ENCODE assay signal across 29 cellular contexts in the genomic region with DNA sequence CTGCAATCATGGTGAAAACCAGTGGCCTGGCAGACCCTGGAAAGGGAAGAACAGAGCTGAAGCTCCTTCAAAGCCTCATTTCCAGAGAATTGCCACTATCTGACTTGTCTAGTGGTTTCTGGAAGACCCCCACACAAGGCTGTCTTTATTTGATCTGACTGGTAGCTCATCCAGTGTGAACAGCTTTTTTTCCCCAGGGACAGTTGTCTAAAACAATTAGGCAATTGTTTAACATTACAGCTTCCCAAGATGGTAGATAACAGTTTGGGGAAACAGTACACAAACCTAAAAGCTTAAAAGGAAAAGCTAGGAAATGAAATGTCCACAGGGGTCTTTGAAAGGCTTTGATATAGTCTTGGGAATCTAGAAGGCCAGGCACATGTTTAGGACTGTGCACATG.
"Had no signal": no experiment of that assay in that cellular context is flagged by ENCODE, and none has a peak within 500 bp of the region (broad histone marks: within the 10 kb centered on the region; RNA-seq: fewer than 3 reads in every experiment).

No MANE protein-coding gene starts in this region.

- ATAC-seq: activated CD4-positive, CD25-positive, alpha-beta regulatory T cell treated with anti-CD3 and anti-CD28 coated beads, Interleukin-2, amount 50 U/mL, for 24 hours; activated CD8-positive, alpha-beta T cell treated with anti-CD3 and anti-CD28 coated beads for 36 hours; activated T-cell treated with anti-CD3 and anti-CD28 coated beads, Interleukin-2, amount 50 U/mL, for 4 hours; activated T-helper 17 cell treated with anti-CD3 and anti-CD28 coated beads, Interleukin-2, amount 50 U/mL, for 72 hours; foreskin keratinocyte; gastroesophageal sphincter; T-helper 17 cell had no signal

- H3K36me3 Mint-ChIP-seq: activated naive CD8-positive, alpha-beta T cell had no signal

- H3K4me3 Mint-ChIP-seq: activated B cell treated with CpG ODN at 0.5 μM for 24 hours; activated CD8-positive, alpha-beta T cell treated with anti-CD3 and anti-CD28 coated beads for 36 hours; activated naive CD8-positive, alpha-beta T cell; activated T-cell treated with anti-CD3 and anti-CD28 coated beads, Interleukin-2, amount 50 U/mL, for 4 hours; activated T-helper 17 cell treated with anti-CD3 and anti-CD28 coated beads, Interleukin-2, amount 50 U/mL, for 72 hours; central memory CD8-positive, alpha-beta T cell; dendritic cell treated with granulocyte-macrophage colony-stimulating factor and Interleukin-4, amounts not matched to agents 40 ng/mL and 50 ng/mL, for 4 days; endodermal cell; T-helper 17 cell; T-helper 2 cell treated with Interferon-gamma antibody and Interleukin-4, amounts not matched to agents 5 μg/mL and 100 μg/mL, for 36 hours had no signal

- H3K27ac Mint-ChIP-seq: activated B cell treated with CpG ODN at 0.5 μM for 24 hours; activated CD8-positive, alpha-beta T cell treated with anti-CD3 and anti-CD28 coated beads for 36 hours; activated naive CD8-positive, alpha-beta T cell; activated T-helper 17 cell treated with anti-CD3 and anti-CD28 coated beads, Interleukin-2, amount 50 U/mL, for 72 hours; dendritic cell treated with granulocyte-macrophage colony-stimulating factor and Interleukin-4, amounts not matched to agents 40 ng/mL and 50 ng/mL, for 4 days; endodermal cell; T-helper 17 cell; T-helper 2 cell treated with Interferon-gamma antibody and Interleukin-4, amounts not matched to agents 5 μg/mL and 100 μg/mL, for 36 hours had no signal

- DNase-seq: activated B cell treated with CpG ODN at 0.5 μM for 24 hours; activated CD4-positive, alpha-beta T cell treated with anti-CD3 and anti-CD28 coated beads for 48 hours; activated CD4-positive, alpha-beta T cell treated with anti-CD3 and anti-CD28 coated beads, Interleukin-2, amount 50 U/mL, for 1 hour; activated CD4-positive, alpha-beta T cell treated with anti-CD3 and anti-CD28 coated beads, Interleukin-2, amount 50 U/mL, for 48 hours; activated CD8-positive, alpha-beta memory T cell treated with anti-CD3 and anti-CD28 coated beads for 24 hours; activated CD8-positive, alpha-beta T cell treated with anti-CD3 and anti-CD28 coated beads for 36 hours; activated effector memory CD4-positive, alpha-beta T cell treated with Interleukin-2 at 50 U/mL for 16 hours; activated gamma-delta T cell treated with Interleukin-2 at 50 U/mL for 16 hours; activated naive CD4-positive, alpha-beta T cell treated with anti-CD3 and anti-CD28 coated beads, Interleukin-2, amount 50 U/mL, for 16 hours; activated naive CD4-positive, alpha-beta T cell treated with Interleukin-2 at 50 U/mL for 16 hours; activated T-cell treated with anti-CD3 and anti-CD28 coated beads, Interleukin-2, amount 50 U/mL, for 4 hours; amniotic stem cell; anterior cingulate cortex; brain microvascular endothelial cell; dorsolateral prefrontal cortex; effector memory CD4-positive, alpha-beta T cell; endodermal cell; erythroblast; foreskin keratinocyte; T-helper 17 cell; T1000; WERI-Rb-1 had no signal

- H3K9me3 Mint-ChIP-seq: dendritic cell treated with granulocyte-macrophage colony-stimulating factor and Interleukin-4, amounts not matched to agents 40 ng/mL and 50 ng/mL, for 4 days; T-helper 2 cell treated with Interferon-gamma antibody and Interleukin-4, amounts not matched to agents 5 μg/mL and 100 μg/mL, for 36 hours had no signal

- H3K27me3 Mint-ChIP-seq: activated CD8-positive, alpha-beta T cell treated with anti-CD3 and anti-CD28 coated beads for 36 hours; dendritic cell treated with granulocyte-macrophage colony-stimulating factor and Interleukin-4, amounts not matched to agents 40 ng/mL and 50 ng/mL, for 4 days; T-helper 17 cell had no signal

- H3K4me1 Mint-ChIP-seq: activated B cell treated with CpG ODN at 0.5 μM for 24 hours; activated T-helper 17 cell treated with anti-CD3 and anti-CD28 coated beads, Interleukin-2, amount 50 U/mL, for 72 hours; central memory CD8-positive, alpha-beta T cell; endodermal cell; T-helper 17 cell had no signal
